ENCODE assay signal across 9 cellular contexts in genomic region chr20:62352402-62353288, GRCh38. TPM values are rescaled to one million over a fixed set of nuclear protein-coding genes. Genes with fewer than 3 reads are reported as not detected.
A peak's percentile ranks its signal among the peaks of the same experiment; 100 is the strongest.
DNase-seq lines count a peak whose midpoint lies in the region; ATAC-seq and TF ChIP-seq lines count a peak whose summit lies in the region.
"Had no signal": no experiment of that assay in that cellular context is flagged by ENCODE, and none has a peak within 500 bp of the region (broad histone marks: within the 10 kb centered on the region; RNA-seq: fewer than 3 reads in every experiment).

No MANE protein-coding gene starts in this region.

- DNase-seq in AG09309 (ENCODE audit: low read depth) (no peak), NCI-H69 (lab: John Stamatoyannopoulos, UW) (peak; percentile 61), myocyte (ENCODE audit: low read depth) (peak; percentile 64), posterior vena cava (ENCODE audit: low spot score) (no peak), brain microvascular endothelial cell (no peak)

- peak overlapping the region; percentile 68 to 72 for H3K27ac ChIP-seq in esophagus (ENCODE audit: low read depth in 2 of 2, low read length in 1 of 2)
- H3K27ac ChIP-seq in brain microvascular endothelial cell, result no peak overlapping the region
- H3K27ac ChIP-seq: HL-60 had no signal

- in situ Hi-C loops in brain microvascular endothelial cell (cut with HindIII; ENCODE audit: low pct_ligation_motif_present, low sequenced_read_pairs), result no loop called here

- H3K27me3 ChIP-seq in esophagus (ENCODE audit: control insufficient read depth in 1 of 2, insufficient read depth in 2 of 2, low read length in 2 of 2), result no peaks in the 10 kb centered on the region
- no peaks in the 10 kb centered on the region for H3K27me3 ChIP-seq in brain microvascular endothelial cell (replicated peaks)

- peak; percentile 14 for TF ChIP-seq CTCF in AG09309 (IDR thresholded peaks at IDR 0.05; ENCODE audit: control insufficient read depth, insufficient read depth, low read depth, low read length, missing control alignments)
- no peak for TF ChIP-seq CTCF in brain microvascular endothelial cell (IDR thresholded peaks at IDR 0.05; ENCODE audit: low read depth, low read length, missing control alignments)

- intact Hi-C loops in posterior vena cava (cut with DNase I), result no loop called here

- H3K4me3 ChIP-seq in AG09309 (ENCODE audit: control insufficient read depth, low read depth, low read length) (no peak overlapping the region), esophagus (ENCODE audit: low read depth in 1 of 2, low read length in 2 of 2) (no peak overlapping the region), brain microvascular endothelial cell (ENCODE audit: low read depth, low read length) (no peak overlapping the region)

- ATAC-seq in HG03159 (IDR thresholded peaks at IDR 0.05; ENCODE audit: unreplicated experiment) (no peak), GM18870 (IDR thresholded peaks at IDR 0.05; ENCODE audit: unreplicated experiment) (no peak)

- H3K4me1 ChIP-seq in esophagus (ENCODE audit: control insufficient read depth in 2 of 2, insufficient read depth in 2 of 2, low read length in 1 of 2), result peaks cover 26 to 61% of the 10 kb centered on the region in 2 donors

- H3K36me3 ChIP-seq in esophagus (ENCODE audit: control insufficient read depth in 2 of 2, insufficient read depth in 2 of 2, low read length in 1 of 2) (peaks cover 2 to 16% of the 10 kb centered on the region in 2 donors), brain microvascular endothelial cell (replicated peaks) (peaks cover 36% of the 10 kb centered on the region)

- H3K9me3 ChIP-seq in esophagus (ENCODE audit: control insufficient read depth in 2 of 2, insufficient read depth in 1 of 2, low read depth in 1 of 2, low read length in 1 of 2), result peaks cover 0 to 2% of the 10 kb centered on the region in 2 donors

- WGBS in esophagus, 2 donors, result 46 to 58% methylated on average over 32 to 43 of the region's 43 CpGs

RNA-seq across cellular contexts. Expression of gene LAMA5, which starts 14.5 kb away (rescaled TPM):
- 100 to 1,000 TPM in 1 of 2 donors, 10 to 100 TPM in 1; 79.9 to 329 TPM for polyA plus RNA-seq in esophagus
- 90.5 and 173 TPM in 2 replicates for total RNA-seq in myocyte
- 82.7 TPM for polyA plus RNA-seq in myocyte (2012)
- total RNA-seq in posterior vena cava, result 100 to 1,000 TPM; 131 to 183 TPM

RNA-seq across cellular contexts. Expression of gene RPS21, which starts 34.3 kb away (rescaled TPM):
- 1,000 to 10,000 TPM; 4,370 to 5,155 TPM for polyA plus RNA-seq in esophagus
- 610 and 2,016 TPM in 2 replicates for total RNA-seq in myocyte
- 2,121 TPM for polyA plus RNA-seq in myocyte (2012)
- total RNA-seq in posterior vena cava, result 1,000 to 10,000 TPM; 1,227 to 1,253 TPM

RNA-seq across cellular contexts. Expression of gene ADRM1, which starts 49.8 kb away (rescaled TPM):
- polyA plus RNA-seq in esophagus, result 100 to 1,000 TPM in 1 of 2 donors, 10 to 100 TPM in 1; 84.9 to 117 TPM
- total RNA-seq in myocyte, result 144 and 156 TPM in 2 replicates
- 152 TPM for polyA plus RNA-seq in myocyte (2012)
- 10 to 100 TPM; 60.9 to 70.3 TPM for total RNA-seq in posterior vena cava

RNA-seq across cellular contexts. Expression of gene CABLES2, which starts 54.4 kb away (rescaled TPM):
- 1 to 10 TPM; 1.6 to 2.4 TPM for polyA plus RNA-seq in esophagus
- total RNA-seq in myocyte (3.8 and 4.4 TPM in 2 replicates), posterior vena cava (1 to 10 TPM; 3.4 to 3.8 TPM)
- polyA plus RNA-seq in myocyte (2012), result 4.1 TPM

Comparison
In these comparisons a context has a peak if more than half of its experiments do, and no peak if none do; other contexts are left out.
1. DNase-seq: peak in NCI-H69 (single experiment) and myocyte (single experiment); none in AG09309 (single experiment), posterior vena cava (single experiment) and brain microvascular endothelial cell (single experiment).